29 cellular contexts compared by ENCODE assay signal in the genomic region with DNA sequence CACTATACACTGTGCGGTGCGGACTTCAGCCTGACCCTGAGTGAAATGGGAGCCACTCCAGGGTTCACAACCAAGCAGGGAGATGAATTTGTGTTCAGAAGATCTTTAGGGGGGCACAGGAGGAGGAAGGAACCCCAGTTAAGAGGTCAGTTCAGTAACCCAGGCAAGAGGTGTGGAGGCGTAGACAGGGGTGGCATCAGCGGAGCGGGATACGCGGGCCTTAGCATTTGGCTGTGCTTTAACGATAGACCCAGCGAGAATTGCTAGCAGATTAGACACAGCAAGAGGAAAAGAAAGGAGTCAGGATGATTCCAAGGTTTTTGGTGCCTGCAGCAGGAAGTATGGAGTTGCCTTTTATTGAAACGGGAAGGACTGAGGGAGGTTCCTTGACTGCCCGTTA.
"Had no signal": no experiment of that assay in that cellular context is flagged by ENCODE, and none has a peak within 500 bp of the region (broad histone marks: within the 10 kb centered on the region; RNA-seq: fewer than 3 reads in every experiment).

No MANE protein-coding gene starts in this region.

- H3K9me3 ChIP-seq: colonic mucosa had no signal

- H3K4me3 ChIP-seq: colonic mucosa, esophagus squamous epithelium, gastrocnemius medialis, heart right ventricle, left lung, lower lobe of right lung had no signal

- H3K27ac ChIP-seq: colonic mucosa, epithelial cell of prostate, esophagus squamous epithelium, gastrocnemius medialis, heart right ventricle, left lung, lower lobe of right lung had no signal

- H3K4me3 Mint-ChIP-seq: central memory CD8-positive, alpha-beta T cell; dendritic cell treated with granulocyte-macrophage colony-stimulating factor and Interleukin-4, amounts not matched to agents 40 ng/mL and 50 ng/mL, for 4 days; effector memory CD8-positive, alpha-beta T cell; endodermal cell had no signal

- ATAC-seq: effector memory CD8-positive, alpha-beta T cell; esophagus mucosa; gastrocnemius medialis; heart right ventricle; left colon; left lung; left ventricle myocardium superior; lower lobe of right lung had no signal

- FAIRE-seq: endometrium, kidney had no signal

- H3K36me3 ChIP-seq: colonic mucosa, gastrocnemius medialis, heart right ventricle, left lung, lower lobe of right lung had no signal

- H3K4me1 ChIP-seq: colonic mucosa, esophagus squamous epithelium, gastrocnemius medialis, heart right ventricle, left lung, lower lobe of right lung had no signal

- DNase-seq: cerebellar nuclear complex; colonic mucosa; cortex of kidney; effector CD8-positive, alpha-beta T cell; effector memory CD8-positive, alpha-beta T cell; endodermal cell; erythroblast; esophagus squamous epithelium; foreskin fibroblast; foreskin melanocyte; gastrocnemius medialis; glutamatergic neuron; head of caudate nucleus; heart right ventricle; hippocampal formation; islet precursor cell; kidney; kidney glomerular epithelial cell; left colon; left ventricle myocardium superior; lower lobe of right lung; mesendoderm; midbrain had no signal

- H3K27me3 ChIP-seq: colonic mucosa had no signal

- H3K27ac Mint-ChIP-seq: dendritic cell treated with granulocyte-macrophage colony-stimulating factor and Interleukin-4, amounts not matched to agents 40 ng/mL and 50 ng/mL, for 4 days; effector memory CD8-positive, alpha-beta T cell; endodermal cell had no signal

- H3K4me1 Mint-ChIP-seq: central memory CD8-positive, alpha-beta T cell; endodermal cell had no signal
